In genomic region chr1:224137518-224137917, GRCh38 we compare ENCODE assay signal across 21 cellular contexts. TPM values are rescaled to one million over a fixed set of nuclear protein-coding genes. Genes with fewer than 3 reads are reported as not detected.
DNase-seq lines count a peak whose midpoint lies in the region; ATAC-seq and TF ChIP-seq lines count a peak whose summit lies in the region.
"Had no signal": no experiment of that assay in that cellular context is flagged by ENCODE, and none has a peak within 500 bp of the region (broad histone marks: within the 10 kb centered on the region; RNA-seq: fewer than 3 reads in every experiment).

No MANE protein-coding gene starts in this region.

- no peaks in the 10 kb centered on the region for H3K4me1 Mint-ChIP-seq in T-helper 1 cell treated with Interleukin-12 subunit alpha and Interleukin-12 subunit beta and Interleukin-4 antibody, amounts not matched to agents 30 μg/mL and 1 μg/mL, for 36 hours (ENCODE audit: low read depth)
- no peaks in the 10 kb centered on the region for H3K4me1 Mint-ChIP-seq in T-helper 17 cell
- H3K4me1 Mint-ChIP-seq: H9 had no signal

- TF ChIP-seq POLR2A in right lobe of liver (IDR thresholded peaks at IDR 0.05) = no peak

- no peak overlapping the region for H3K4me3 Mint-ChIP-seq in T-helper 1 cell treated with Interleukin-12 subunit alpha and Interleukin-12 subunit beta and Interleukin-4 antibody, amounts not matched to agents 30 μg/mL and 1 μg/mL, for 36 hours
- no peak overlapping the region for H3K4me3 Mint-ChIP-seq in T-helper 17 cell
- H3K4me3 Mint-ChIP-seq: CD8-positive, alpha-beta T cell; H9 had no signal

- peak overlapping the region; percentile 12 for H3K27ac Mint-ChIP-seq in T-helper 1 cell treated with Interleukin-12 subunit alpha and Interleukin-12 subunit beta and Interleukin-4 antibody, amounts not matched to agents 30 μg/mL and 1 μg/mL, for 36 hours
- H3K27ac Mint-ChIP-seq in T-helper 17 cell = peak overlapping the region; percentile 73
- H3K27ac Mint-ChIP-seq: CD8-positive, alpha-beta T cell had no signal

- H3K27me3 ChIP-seq in right lobe of liver = no peaks in the 10 kb centered on the region
- H3K27me3 ChIP-seq: BLaER1 treated with 17β-estradiol and CSF1 and Interleukin-3, amounts not matched to agents 10 nM and 100 nM; SJCRH30 had no signal

- no peaks in the 10 kb centered on the region for H3K9me3 Mint-ChIP-seq in T-helper 1 cell treated with Interleukin-12 subunit alpha and Interleukin-12 subunit beta and Interleukin-4 antibody, amounts not matched to agents 30 μg/mL and 1 μg/mL, for 36 hours
- H3K9me3 Mint-ChIP-seq: CD8-positive, alpha-beta T cell; H9 had no signal

- peaks cover 16% of the 10 kb centered on the region for H3K36me3 Mint-ChIP-seq in T-helper 1 cell treated with Interleukin-12 subunit alpha and Interleukin-12 subunit beta and Interleukin-4 antibody, amounts not matched to agents 30 μg/mL and 1 μg/mL, for 36 hours (ENCODE audit: low read depth)
- H3K36me3 Mint-ChIP-seq in T-helper 17 cell (ENCODE audit: low read depth) = no peaks in the 10 kb centered on the region

- no peak for TF ChIP-seq CTCF in GM10248 (IDR thresholded peaks at IDR 0.05; ENCODE audit: control extremely low read depth, extremely low read depth, low read depth, missing control alignments)
- TF ChIP-seq CTCF in right lobe of liver (IDR thresholded peaks at IDR 0.05) = no peak

- H3K4me1 ChIP-seq in right lobe of liver = peaks cover 0 to 36% (median 4%) of the 10 kb centered on the region in 4 donors
- H3K4me1 ChIP-seq: BLaER1 treated with 17β-estradiol and CSF1 and Interleukin-3, amounts not matched to agents 10 nM and 100 nM; SJCRH30 had no signal

- no peaks in the 10 kb centered on the region for H3K27me3 Mint-ChIP-seq in T-helper 1 cell treated with Interleukin-12 subunit alpha and Interleukin-12 subunit beta and Interleukin-4 antibody, amounts not matched to agents 30 μg/mL and 1 μg/mL, for 36 hours (ENCODE audit: low read depth)
- no peaks in the 10 kb centered on the region for H3K27me3 Mint-ChIP-seq in T-helper 17 cell

- intact Hi-C loops in right lobe of liver (cut with DNase I) = no loop called here

- ATAC-seq in T-helper 17 cell (no peak), right lobe of liver (peak in 3 of 4 donors; percentile 15 to 28 (median 19)), GM21619 (IDR thresholded peaks at IDR 0.05; ENCODE audit: unreplicated experiment) (no peak)
- ATAC-seq: CD8-positive, alpha-beta T cell had no signal

- CTCF ChIA-PET in GM10248 (lab: Yijun Ruan, JAX) = interaction anchor here (1.0 to 2.8 kb wide), 3 partner anchors 8 to 25 kb away, joined by 3 to 10 read pairs (median 5); no protein-coding TSS in a partner anchor

- H3K27ac ChIP-seq in right lobe of liver = peak overlapping the region; percentile 45 to 66 (median 56)
- H3K27ac ChIP-seq: BLaER1 treated with 17β-estradiol and CSF1 and Interleukin-3, amounts not matched to agents 10 nM and 100 nM; KMS-11; SJCRH30 had no signal

- POLR2A ChIA-PET in GM10248 (lab: Yijun Ruan, JAX) = interaction anchor here (0.6 kb wide), 1 partner anchor 289 kb away, joined by 3 read pairs; no protein-coding TSS in a partner anchor

- no peaks in the 10 kb centered on the region for H3K9me3 ChIP-seq in T-helper 17 cell (ENCODE audit: control insufficient read depth, low read length, poor library complexity, severe bottlenecking)
- H3K9me3 ChIP-seq in right lobe of liver = no peaks in the 10 kb centered on the region
- H3K9me3 ChIP-seq: BLaER1 treated with 17β-estradiol and CSF1 and Interleukin-3, amounts not matched to agents 10 nM and 100 nM; SJCRH30 had no signal

- H3K36me3 ChIP-seq in right lobe of liver = peaks cover 0 to 28% (median 7%) of the 10 kb centered on the region in 4 donors

- DNase-seq in T-helper 1 cell = no peak
- DNase-seq in GM10248 (ENCODE audit: extremely low spot score) = peak; percentile 11
- DNase-seq in T-helper 17 cell = no peak
- no peak for DNase-seq in right lobe of liver
- no peak for DNase-seq in cerebellar nuclear complex (lab: John Stamatoyannopoulos, UW)
- no peak for DNase-seq in DMS153 (lab: John Stamatoyannopoulos, UW)
- DNase-seq: 8988T; CD8-positive, alpha-beta T cell; H9; NCI-H1105; NCI-H146; NCI-H2029; NCI-H345; NCI-H524; NCI-H774; NK-92 treated with Interleukin-12 subunit alpha and Interleukin-12 subunit beta, amount 100 ng/mL, for 24 hours; SJCRH30 had no signal

- no peak overlapping the region for H3K4me3 ChIP-seq in right lobe of liver
- H3K4me3 ChIP-seq: BLaER1 treated with 17β-estradiol and CSF1 and Interleukin-3, amounts not matched to agents 10 nM and 100 nM; SJCRH30 had no signal

RNA-seq across cellular contexts. Expression of gene FBXO28, which starts 23.6 kb away (rescaled TPM):
- total RNA-seq in T-helper 17 cell (10 to 100 TPM; 22.2 to 30.5 TPM), right lobe of liver (10 to 100 TPM; 11.5 to 20.9 (median 15.3) TPM)

RNA-seq across cellular contexts. Expression of gene DEGS1, which starts 45.5 kb away (rescaled TPM):
- total RNA-seq in T-helper 17 cell = 10 to 100 TPM; 50.7 to 53.8 TPM
- total RNA-seq in right lobe of liver = 10 to 100 TPM; 17.9 to 43.5 (median 29.0) TPM

Comparison
In these comparisons a context has a peak if more than half of its experiments do, and no peak if none do; other contexts are left out.
1. ATAC-seq: peak in right lobe of liver (3 of 4); none in T-helper 17 cell (single experiment) and GM21619 (single experiment).